ENCODE assay signal across 1 cellular context in the genomic region with DNA sequence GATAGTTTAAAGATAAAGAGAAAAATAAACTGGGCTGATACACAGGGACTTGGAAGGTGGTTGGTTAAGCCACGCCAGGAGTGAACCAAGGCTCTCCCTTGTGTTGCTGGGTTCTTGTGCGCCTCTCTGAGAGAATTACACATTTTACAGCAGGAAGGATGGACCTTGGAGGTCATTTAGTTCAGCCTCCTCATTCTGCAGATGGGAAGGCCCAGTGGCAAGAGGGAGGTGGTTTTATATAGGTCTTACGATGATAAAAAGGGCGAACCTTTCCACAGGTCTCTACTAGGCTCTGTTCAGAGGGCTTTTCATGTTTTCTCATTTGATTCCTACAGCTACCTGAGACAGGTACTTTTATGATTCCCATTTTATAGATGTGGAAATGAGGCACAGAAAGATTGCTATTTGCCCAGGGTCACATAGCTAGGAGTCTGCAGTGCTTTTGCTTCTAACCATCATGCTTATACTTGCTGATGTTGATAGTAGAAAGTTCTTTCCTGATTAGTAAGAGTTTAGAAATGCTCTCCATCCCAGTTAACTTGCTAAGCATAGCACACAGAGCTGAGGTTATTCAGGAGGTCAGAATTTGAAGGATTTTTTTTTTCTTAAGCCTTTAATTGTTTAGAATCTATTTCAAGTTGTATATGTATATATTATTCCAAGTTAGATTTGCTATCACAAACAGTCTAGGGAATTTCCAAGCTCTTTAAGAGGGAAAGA.
TF ChIP-seq lines count a peak whose summit lies in the region.

No MANE protein-coding gene starts in this region.

TF ChIP-seq in IMR-90, 13 proteins besides CTCF, POLR2A, EP300 and RAD21:
- TF ChIP-seq, protein P1, sequence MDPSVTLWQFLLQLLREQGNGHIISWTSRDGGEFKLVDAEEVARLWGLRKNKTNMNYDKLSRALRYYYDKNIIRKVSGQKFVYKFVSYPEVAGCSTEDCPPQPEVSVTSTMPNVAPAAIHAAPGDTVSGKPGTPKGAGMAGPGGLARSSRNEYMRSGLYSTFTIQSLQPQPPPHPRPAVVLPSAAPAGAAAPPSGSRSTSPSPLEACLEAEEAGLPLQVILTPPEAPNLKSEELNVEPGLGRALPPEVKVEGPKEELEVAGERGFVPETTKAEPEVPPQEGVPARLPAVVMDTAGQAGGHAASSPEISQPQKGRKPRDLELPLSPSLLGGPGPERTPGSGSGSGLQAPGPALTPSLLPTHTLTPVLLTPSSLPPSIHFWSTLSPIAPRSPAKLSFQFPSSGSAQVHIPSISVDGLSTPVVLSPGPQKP (IDR thresholded peaks at IDR 0.05; ENCODE audit: borderline replicate concordance, low read depth, low read length): no peak
- TF ChIP-seq RCOR1 (IDR thresholded peaks at IDR 0.05; ENCODE audit: insufficient replicate concordance, low read length): peak; percentile 18
- TF ChIP-seq SMC3 (IDR thresholded peaks at IDR 0.05; ENCODE audit: low read depth, low read length): no peak
- TF ChIP-seq MAZ (IDR thresholded peaks at IDR 0.05; ENCODE audit: borderline replicate concordance, low read depth, low read length): no peak
- peak; percentile 53; the same call in 1 of the 2 replicates for TF ChIP-seq FOS (IDR thresholded peaks at IDR 0.05; ENCODE audit: low read depth, low read length)
- TF ChIP-seq CEBPB (IDR thresholded peaks at IDR 0.05; ENCODE audit: low read depth, low read length): no peak; the same call in 1 of the 2 replicates
- no peak for TF ChIP-seq MXI1 (IDR thresholded peaks at IDR 0.05; ENCODE audit: borderline replicate concordance, low read depth, low read length)
- TF ChIP-seq MAFK (IDR thresholded peaks at IDR 0.05; ENCODE audit: low read depth, low read length): 0 out of 2 replicates have a peak, but pooled peaks have one; percentile 26
- no peak for TF ChIP-seq BHLHE40 (IDR thresholded peaks at IDR 0.05; ENCODE audit: low read depth, low read length)
- TF ChIP-seq CHD1 (IDR thresholded peaks at IDR 0.05; ENCODE audit: low read depth, low read length): no peak
- TF ChIP-seq USF2 (IDR thresholded peaks at IDR 0.05; ENCODE audit: low read depth, low read length): no peak
TF ChIP-seq in IMR-90: peak in this region for 3.
